ENCODE assay signal across 13 cellular contexts in the genomic region with DNA sequence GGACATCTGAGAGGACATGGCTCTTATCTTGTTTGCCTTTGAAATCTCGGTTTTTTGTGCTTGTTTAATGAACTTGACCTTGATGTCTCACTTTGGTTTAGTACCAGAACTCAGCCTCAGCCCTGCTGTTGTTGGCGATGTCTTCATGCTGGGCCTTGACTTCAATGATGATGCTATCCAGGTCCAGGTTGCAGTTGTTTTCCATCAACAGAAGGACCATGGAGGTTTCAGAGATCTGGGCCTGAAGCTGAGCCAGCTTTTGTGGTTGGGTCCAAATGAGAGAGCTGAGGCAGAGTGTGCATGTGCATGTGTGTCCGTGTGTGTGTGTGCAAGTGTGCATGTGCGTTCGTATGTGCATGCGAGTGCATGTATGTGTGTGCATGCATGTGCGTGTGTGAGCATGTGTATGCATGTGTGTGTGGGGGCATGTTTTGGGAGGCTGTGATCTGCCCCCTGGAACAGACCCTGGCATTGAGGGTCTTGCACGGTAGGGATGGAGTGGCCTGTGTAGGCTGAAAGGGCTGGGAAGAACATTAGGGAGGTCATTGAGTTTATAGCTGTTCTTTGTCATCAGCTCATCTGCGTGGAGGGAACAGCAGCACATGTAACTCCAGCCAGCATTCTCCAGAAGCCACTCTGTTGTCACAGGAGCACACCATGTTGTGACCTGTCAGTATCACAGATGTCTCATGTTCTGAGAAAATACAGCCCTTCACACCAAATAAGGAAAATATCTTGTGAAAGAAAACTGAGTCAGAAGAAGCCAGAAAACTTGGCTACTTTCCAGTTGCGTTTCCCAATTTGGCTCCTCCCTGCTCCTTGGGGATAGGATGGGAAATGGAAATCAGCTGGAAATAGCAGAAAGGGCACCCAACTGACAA. TPM values are rescaled to one million over a fixed set of nuclear protein-coding genes. Genes with fewer than 3 reads are reported as not detected.
DNase-seq lines count a peak whose midpoint lies in the region; ATAC-seq and TF ChIP-seq lines count a peak whose summit lies in the region.
"Had no signal": no experiment of that assay in that cellular context is flagged by ENCODE, and none has a peak within 500 bp of the region (broad histone marks: within the 10 kb centered on the region; RNA-seq: fewer than 3 reads in every experiment).

No MANE protein-coding gene starts in this region.

- H3K4me3 ChIP-seq in fibroblast of the aortic adventitia (ENCODE audit: low read depth, low read length) (no peak overlapping the region), ovary (no peak overlapping the region)

- DNase-seq in AG09319 (ENCODE audit: extremely low read depth, low read depth) = peak; percentile 16
- peak; percentile 21 for DNase-seq in NCI-H460 (ENCODE audit: extremely low read depth, low read depth)
- peak; percentile 79 for DNase-seq in fibroblast of the aortic adventitia (ENCODE audit: low read depth)
- peak in 2 of 5 donors; percentile 21 to 61 for DNase-seq in ovary
- DNase-seq in NCI-H345 (lab: John Stamatoyannopoulos, UW) = no peak
- DNase-seq in COLO829 (ENCODE audit: low spot score) = no peak
- no peak for DNase-seq in globus pallidus (ENCODE audit: low spot score)
- DNase-seq: activated CD4-positive, alpha-beta T cell treated with anti-CD3 and anti-CD28 coated beads for 4 hours; anterior cingulate cortex; CD4-positive, CD25-positive, alpha-beta regulatory T cell; hypothalamus; KBM-7 had no signal

- intact Hi-C loops in ovary (cut with DNase I) = no loop called here

- no peaks in the 10 kb centered on the region for H3K9me3 ChIP-seq in ovary

- no peak for TF ChIP-seq POLR2A in ovary (IDR thresholded peaks at IDR 0.05)

- H3K27ac ChIP-seq in ovary = no peak overlapping the region

- no peaks in the 10 kb centered on the region for H3K36me3 ChIP-seq in ovary

- 51 to 54% (median 54%) methylated on average over 10 of the region's 10 CpGs for WGBS in ovary, 3 donors

- H3K4me1 ChIP-seq in ovary (ENCODE audit: insufficient read depth) = peaks cover 4% of the 10 kb centered on the region

- TF ChIP-seq EP300 in ovary (IDR thresholded peaks at IDR 0.05) = peak; percentile 58

- ATAC-seq in HG03045 (IDR thresholded peaks at IDR 0.05; ENCODE audit: unreplicated experiment) = no peak

- no peaks in the 10 kb centered on the region for H3K27me3 ChIP-seq in ovary

- TF ChIP-seq CTCF in AG09319 (IDR thresholded peaks at IDR 0.05; ENCODE audit: low read depth, low read length) (no peak), fibroblast of the aortic adventitia (IDR thresholded peaks at IDR 0.05; ENCODE audit: insufficient read depth, low read length) (no peak), ovary (IDR thresholded peaks at IDR 0.05) (no peak)

RNA-seq across cellular contexts. Expression of gene KRT82, which starts 10.0 kb away (rescaled TPM):
- not detected in 2 replicates for total RNA-seq in NCI-H460 (2014; rRNA removed; shearing (Covaris generic))
- not detected in 2 replicates for polyA plus RNA-seq in NCI-H460 (2014; cell fraction: nucleus; rRNA removed)
- total RNA-seq in fibroblast of the aortic adventitia (ENCODE audit: low replicate concordance) (not detected in 2 replicates), ovary (not detected)
- not detected for polyA plus RNA-seq in ovary
- total RNA-seq: CD4-positive, CD25-positive, alpha-beta regulatory T cell had no signal
- polyA plus RNA-seq: CD4-positive, CD25-positive, alpha-beta regulatory T cell had no signal

RNA-seq across cellular contexts. Expression of gene KRT75, which starts 18.1 kb away (rescaled TPM):
- not detected in 2 replicates for total RNA-seq in NCI-H460 (2014; rRNA removed; shearing (Covaris generic))
- polyA plus RNA-seq in NCI-H460 (2014; cell fraction: nucleus; rRNA removed) = not detected in 2 replicates
- total RNA-seq in fibroblast of the aortic adventitia (ENCODE audit: low replicate concordance) (not detected in 2 replicates), ovary (under 1 TPM in 1 of 7 donors, not detected in 6; 0.08 TPM)
- not detected for polyA plus RNA-seq in ovary
- total RNA-seq: CD4-positive, CD25-positive, alpha-beta regulatory T cell had no signal
- polyA plus RNA-seq: CD4-positive, CD25-positive, alpha-beta regulatory T cell had no signal

RNA-seq across cellular contexts. Expression of gene KRT84, which starts 30.7 kb away (rescaled TPM):
- total RNA-seq in NCI-H460 (2014; rRNA removed; shearing (Covaris generic)) = not detected in 2 replicates
- polyA plus RNA-seq in NCI-H460 (2014; cell fraction: nucleus; rRNA removed) = not detected in 2 replicates
- total RNA-seq in fibroblast of the aortic adventitia (ENCODE audit: low replicate concordance) (not detected in 2 replicates), ovary (not detected)
- not detected for polyA plus RNA-seq in ovary
- total RNA-seq: CD4-positive, CD25-positive, alpha-beta regulatory T cell had no signal
- polyA plus RNA-seq: CD4-positive, CD25-positive, alpha-beta regulatory T cell had no signal

RNA-seq across cellular contexts. Expression of gene KRT6B, which starts 35.8 kb away (rescaled TPM):
- not detected in 2 replicates for total RNA-seq in NCI-H460 (2014; rRNA removed; shearing (Covaris generic))
- not detected in 2 replicates for polyA plus RNA-seq in NCI-H460 (2014; cell fraction: nucleus; rRNA removed)
- not detected in 2 replicates for total RNA-seq in fibroblast of the aortic adventitia (ENCODE audit: low replicate concordance)
- under 1 TPM in 1 of 7 donors, not detected in 6; 0.11 TPM for total RNA-seq in ovary
- polyA plus RNA-seq in ovary = not detected
- total RNA-seq: CD4-positive, CD25-positive, alpha-beta regulatory T cell had no signal
- polyA plus RNA-seq: CD4-positive, CD25-positive, alpha-beta regulatory T cell had no signal

RNA-seq across cellular contexts. Expression of gene KRT85, which starts 48.8 kb away (rescaled TPM):
- not detected in 2 replicates for total RNA-seq in NCI-H460 (2014; rRNA removed; shearing (Covaris generic))
- not detected in 2 replicates for polyA plus RNA-seq in NCI-H460 (2014; cell fraction: nucleus; rRNA removed)
- total RNA-seq in fibroblast of the aortic adventitia (ENCODE audit: low replicate concordance) (not detected in 2 replicates), ovary (not detected)
- not detected for polyA plus RNA-seq in ovary
- total RNA-seq: CD4-positive, CD25-positive, alpha-beta regulatory T cell had no signal
- polyA plus RNA-seq: CD4-positive, CD25-positive, alpha-beta regulatory T cell had no signal

Comparison
In these comparisons a context has a peak if more than half of its experiments do, and no peak if none do; other contexts are left out.
1. DNase-seq: peak in AG09319 (single experiment), NCI-H460 (single experiment) and fibroblast of the aortic adventitia (single experiment); none in NCI-H345 (single experiment), COLO829 (single experiment) and globus pallidus (single experiment).